In the genomic region with DNA sequence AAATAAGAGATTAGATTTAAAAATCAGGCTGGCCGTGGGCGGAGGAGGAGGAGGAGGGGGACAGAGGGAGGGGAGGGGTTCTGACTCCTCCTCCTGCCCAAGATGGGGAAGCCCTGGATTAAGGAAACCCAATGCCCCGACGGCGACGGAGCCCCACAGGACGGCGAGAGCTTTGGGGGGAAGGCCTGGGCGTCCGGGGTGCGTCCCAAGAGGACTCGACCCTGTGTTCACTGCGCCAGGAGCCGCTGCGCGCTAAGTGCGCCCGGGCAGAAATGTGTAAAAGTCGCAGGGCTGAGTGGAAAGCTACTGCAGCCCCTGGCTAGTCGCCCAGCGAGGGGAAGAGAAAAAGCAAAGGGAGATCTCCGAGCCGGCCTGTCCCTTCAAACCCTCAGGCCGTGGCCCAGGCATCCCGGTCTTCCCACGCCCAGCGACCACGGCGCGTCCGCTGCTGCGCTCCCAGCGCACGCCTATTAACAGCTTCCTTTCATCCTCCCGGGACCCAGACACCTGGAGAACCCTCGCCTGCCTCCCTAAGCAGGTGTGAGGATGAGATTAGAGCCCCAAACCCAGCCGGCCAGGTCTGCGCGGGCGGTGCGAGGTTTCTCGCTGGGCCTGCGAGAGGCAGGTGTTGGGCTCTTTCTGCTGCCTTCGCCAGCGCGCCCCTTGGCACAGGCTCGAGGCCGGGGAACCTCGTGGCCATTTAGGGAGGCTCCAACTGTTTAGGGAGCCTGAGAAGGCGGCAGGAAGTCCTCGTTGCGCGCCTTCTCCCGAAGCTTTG, we compare ENCODE assay signal across 8 cellular contexts. TPM values are rescaled to one million over a fixed set of nuclear protein-coding genes. Genes with fewer than 3 reads are reported as not detected.
DNase-seq lines count a peak whose midpoint lies in the region; ATAC-seq and TF ChIP-seq lines count a peak whose summit lies in the region.

No MANE protein-coding gene starts in this region.

- H3K4me1 Mint-ChIP-seq in activated T-helper 17 cell treated with anti-CD3 and anti-CD28 coated beads, Interleukin-2, amount 50 U/mL, for 72 hours, result peaks cover 6% of the 10 kb centered on the region
- H3K4me1 Mint-ChIP-seq in natural killer cell, result peaks cover 17 to 18% of the 10 kb centered on the region in 2 donors

- DNase-seq in stimulated activated CD4-positive, alpha-beta T cell treated with anti-CD3 and anti-CD28 coated beads, Interleukin-2, amount 100 ng/mL, for 24 hours, result peak; percentile 10 to 19
- no peak for DNase-seq in stimulated activated CD4-positive, alpha-beta T cell treated with anti-CD3 and anti-CD28 coated beads, Interleukin-2, amount 100 ng/mL, for 48 hours
- DNase-seq in fibroblast of pulmonary artery (ENCODE audit: low read depth), result peak; percentile 28
- peak; percentile 24 for DNase-seq in natural killer cell
- DNase-seq in mesenteric fat pad (ENCODE audit: low spot score), result no peak
- DNase-seq in amniotic stem cell (lab: John Stamatoyannopoulos, UW), result no peak
- DNase-seq in NK-92 (lab: John Stamatoyannopoulos, UW; ENCODE audit: unreplicated experiment), result no peak

- H3K36me3 Mint-ChIP-seq in activated T-helper 17 cell treated with anti-CD3 and anti-CD28 coated beads, Interleukin-2, amount 50 U/mL, for 72 hours (ENCODE audit: low read depth), result peaks cover 28% of the 10 kb centered on the region
- H3K36me3 Mint-ChIP-seq in natural killer cell, result no peaks in the 10 kb centered on the region

- H3K27me3 Mint-ChIP-seq in activated T-helper 17 cell treated with anti-CD3 and anti-CD28 coated beads, Interleukin-2, amount 50 U/mL, for 72 hours, result no peaks in the 10 kb centered on the region
- no peaks in the 10 kb centered on the region for H3K27me3 Mint-ChIP-seq in natural killer cell (ENCODE audit: low read depth in 2 of 2)

- H3K9me3 Mint-ChIP-seq in activated T-helper 17 cell treated with anti-CD3 and anti-CD28 coated beads, Interleukin-2, amount 50 U/mL, for 72 hours, result no peaks in the 10 kb centered on the region
- H3K9me3 Mint-ChIP-seq in natural killer cell, result no peaks in the 10 kb centered on the region

- peak overlapping the region; percentile 91 for H3K27ac Mint-ChIP-seq in activated T-helper 17 cell treated with anti-CD3 and anti-CD28 coated beads, Interleukin-2, amount 50 U/mL, for 72 hours
- H3K27ac Mint-ChIP-seq in natural killer cell, result peak overlapping the region; percentile 93 to 94

- intact Hi-C loops in natural killer cell (cut with micrococcal nuclease), result no loop called here

- TF ChIP-seq CTCF in fibroblast of pulmonary artery (IDR thresholded peaks at IDR 0.05; ENCODE audit: low read length, missing control alignments), result no peak
- TF ChIP-seq CTCF in natural killer cell (IDR thresholded peaks at IDR 0.05), result no peak

- H3K4me3 ChIP-seq in fibroblast of pulmonary artery (replicated peaks; ENCODE audit: low read depth, low read length), result peak overlapping the region; percentile 62

- no peak for ATAC-seq in activated T-helper 17 cell treated with anti-CD3 and anti-CD28 coated beads, Interleukin-2, amount 50 U/mL, for 72 hours (replicated peaks)
- ATAC-seq in natural killer cell, result no peak

- H3K4me3 Mint-ChIP-seq in activated T-helper 17 cell treated with anti-CD3 and anti-CD28 coated beads, Interleukin-2, amount 50 U/mL, for 72 hours, result peak overlapping the region; percentile 88
- H3K4me3 Mint-ChIP-seq in natural killer cell, result peak overlapping the region; percentile 92

RNA-seq across cellular contexts. Expression of a gene that starts 1.4 kb away (rescaled TPM):
- 10 to 100 TPM; 53.4 to 64.9 TPM for total RNA-seq in activated T-helper 17 cell treated with anti-CD3 and anti-CD28 coated beads, Interleukin-2, amount 50 U/mL, for 72 hours
- total RNA-seq in natural killer cell, result 10 to 100 TPM; 62.1 to 82.9 (median 79.4) TPM
- 38.3 TPM for total RNA-seq in mesenteric fat pad

Comparison
In these comparisons a context has a peak if more than half of its experiments do, and no peak if none do; other contexts are left out.
1. DNase-seq: peak in stimulated activated CD4-positive, alpha-beta T cell treated with anti-CD3 and anti-CD28 coated beads, Interleukin-2, amount 100 ng/mL, for 24 hours (2 of 2), fibroblast of pulmonary artery (single experiment) and natural killer cell (single experiment); none in stimulated activated CD4-positive, alpha-beta T cell treated with anti-CD3 and anti-CD28 coated beads, Interleukin-2, amount 100 ng/mL, for 48 hours (0 of 2), mesenteric fat pad (single experiment), amniotic stem cell (single experiment) and NK-92 (single experiment).